1 cellular context compared by ENCODE assay signal in genomic region chr12:111455448-111456320, GRCh38.
TF ChIP-seq lines count a peak whose summit lies in the region.

No MANE protein-coding gene starts in this region.

TF ChIP-seq in SK-N-SH, 30 proteins besides CTCF, POLR2A, EP300 and RAD21 (continued from another document):
- TF ChIP-seq ZBTB33 (IDR thresholded peaks at IDR 0.05; ENCODE audit: borderline replicate concordance, low read depth) (no peak), FOSL2 (IDR thresholded peaks at IDR 0.05; ENCODE audit: borderline replicate concordance, low read depth) (no peak)
